In genomic region chr2:178452334-178452733, GRCh38 we compare ENCODE assay signal across 10 cellular contexts. TPM values are rescaled to one million over a fixed set of nuclear protein-coding genes. Genes with fewer than 3 reads are reported as not detected.
DNase-seq lines count a peak whose midpoint lies in the region; ATAC-seq and TF ChIP-seq lines count a peak whose summit lies in the region.
"Had no signal": no experiment of that assay in that cellular context is flagged by ENCODE, and none has a peak within 500 bp of the region (broad histone marks: within the 10 kb centered on the region; RNA-seq: fewer than 3 reads in every experiment).

No MANE protein-coding gene starts in this region.

- H3K4me3 Mint-ChIP-seq in CD4-positive, alpha-beta memory T cell, result peak overlapping the region in 7 of 8 donors; percentile 4 to 88 (median 22)
- H3K4me3 Mint-ChIP-seq in HFFc6, result peak overlapping the region; percentile 41; the same call in 1 of the 2 replicates
- peak overlapping the region; percentile 55 to 92 (median 75) for H3K4me3 Mint-ChIP-seq in brain

- peaks cover 7 to 26% of the 10 kb centered on the region in 2 donors for H3K36me3 Mint-ChIP-seq in CD4-positive, alpha-beta memory T cell
- peaks cover 11% of the 10 kb centered on the region for H3K36me3 Mint-ChIP-seq in HFFc6 (ENCODE audit: low read depth)
- peaks cover 18% of the 10 kb centered on the region for H3K36me3 Mint-ChIP-seq in brain

- DNase-seq in CD4-positive, alpha-beta memory T cell, result no peak
- DNase-seq in HFFc6 (no peak), GM19240 (ENCODE audit: insufficient read length, low spot score) (no peak), NCI-H1048 (lab: John Stamatoyannopoulos, UW) (no peak)
- DNase-seq: NCI-H524 had no signal

- H3K27ac Mint-ChIP-seq in CD4-positive, alpha-beta memory T cell, result peak overlapping the region in 2 of 7 donors; percentile 19 to 97
- H3K27ac Mint-ChIP-seq in HFFc6 (no peak overlapping the region), brain (peak overlapping the region; percentile 22 to 100 (median 99))

- peaks cover 2 to 3% of the 10 kb centered on the region in 2 donors for H3K27me3 Mint-ChIP-seq in CD4-positive, alpha-beta memory T cell
- no peaks in the 10 kb centered on the region for H3K27me3 Mint-ChIP-seq in HFFc6 (ENCODE audit: insufficient read depth)
- peaks cover 4% of the 10 kb centered on the region for H3K27me3 Mint-ChIP-seq in brain

- ATAC-seq in HG02840 (IDR thresholded peaks at IDR 0.05; ENCODE audit: low FRiP score, unreplicated experiment) (no peak), GM21423 (IDR thresholded peaks at IDR 0.05; ENCODE audit: unreplicated experiment) (no peak)

- peaks cover 32% of the 10 kb centered on the region for H3K4me1 ChIP-seq in CD4-positive, alpha-beta memory T cell (ENCODE audit: insufficient read depth, low read length)
- peaks cover 12% of the 10 kb centered on the region for H3K4me1 ChIP-seq in rectal smooth muscle tissue (ENCODE audit: control insufficient read depth, insufficient read depth, low read length)

- peaks cover 4% of the 10 kb centered on the region for H3K36me3 ChIP-seq in CD4-positive, alpha-beta memory T cell (ENCODE audit: insufficient read depth, low read length)
- H3K36me3 ChIP-seq in rectal smooth muscle tissue (ENCODE audit: control insufficient read depth, insufficient read depth, low read length), result peaks cover 3% of the 10 kb centered on the region

- H3K4me3 ChIP-seq in CD4-positive, alpha-beta memory T cell (ENCODE audit: low read length in 2 of 2), result no peak overlapping the region
- no peak overlapping the region for H3K4me3 ChIP-seq in rectal smooth muscle tissue (ENCODE audit: low read length)

- no peaks in the 10 kb centered on the region for H3K9me3 ChIP-seq in CD4-positive, alpha-beta memory T cell (ENCODE audit: control insufficient read depth in 1 of 2, low read length in 2 of 2)

- TF ChIP-seq CTCF in HFFc6 (IDR thresholded peaks at IDR 0.05) (no peak), brain (conservative IDR thresholded peaks at IDR 0.05) (no peak)

- no peak overlapping the region for H3K27ac ChIP-seq in CD4-positive, alpha-beta memory T cell (ENCODE audit: low read depth, low read length)
- H3K27ac ChIP-seq in rectal smooth muscle tissue (ENCODE audit: low read depth, low read length), result peak overlapping the region; percentile 99

- POLR2A ChIA-PET in CD4-positive, alpha-beta memory T cell (lab: Charles Lee; ENCODE audit: partially characterized antibody), result interaction anchor here (1.5 to 2.8 kb wide), 3 partner anchors 23 to 70 kb away, joined by 6 to 49 read pairs (median 6); partner anchors contain the start of gene PLEKHA3

- H3K27me3 ChIP-seq in CD4-positive, alpha-beta memory T cell (ENCODE audit: insufficient read depth, low read length), result no peaks in the 10 kb centered on the region
- no peaks in the 10 kb centered on the region for H3K27me3 ChIP-seq in rectal smooth muscle tissue (ENCODE audit: control insufficient read depth, insufficient read depth, low read length)
- H3K27me3 ChIP-seq: cardiac muscle cell had no signal

- H3K9me3 Mint-ChIP-seq in CD4-positive, alpha-beta memory T cell, result no peaks in the 10 kb centered on the region
- H3K9me3 Mint-ChIP-seq in HFFc6, result no peaks in the 10 kb centered on the region
- no peaks in the 10 kb centered on the region for H3K9me3 Mint-ChIP-seq in brain

- CTCF ChIA-PET in CD4-positive, alpha-beta memory T cell (lab: Charles Lee; ENCODE audit: partially characterized antibody), result no interaction called here

- intact Hi-C loops in CD4-positive, alpha-beta memory T cell (cut with micrococcal nuclease), result no loop called here

- peaks cover 21 to 34% (median 27%) of the 10 kb centered on the region in 4 donors for H3K4me1 Mint-ChIP-seq in CD4-positive, alpha-beta memory T cell
- H3K4me1 Mint-ChIP-seq in HFFc6 (ENCODE audit: low read depth) (peaks cover 34% of the 10 kb centered on the region), brain (peaks cover 39% of the 10 kb centered on the region)

- H3K9ac ChIP-seq in rectal smooth muscle tissue (ENCODE audit: low read length), result no peak overlapping the region

RNA-seq across cellular contexts. Expression of gene PJVK, which starts 1.2 kb away (rescaled TPM):
- total RNA-seq in CD4-positive, alpha-beta memory T cell, result 1 to 10 TPM; 3.6 to 4.1 TPM
- polyA plus RNA-seq in CD4-positive, alpha-beta memory T cell, result under 1 TPM; 0.23 to 0.32 TPM
- total RNA-seq in HFFc6 (2021; fragmentation: NEBNext Ultra II Directional; extraction: Animal tissue kit (Norgen Biotek cat#: 25700)), result 1 to 10 TPM in 1 of 6 experiments, under 1 TPM in 5; 0.43 to 1.0 (median 0.69) TPM
- polyA plus RNA-seq in brain (ENCODE audit: insufficient read depth, low read depth, low replicate concordance), result 0.22 TPM

RNA-seq across cellular contexts. Expression of gene PRKRA, which starts 1.4 kb away (rescaled TPM):
- total RNA-seq in CD4-positive, alpha-beta memory T cell, result 10 to 100 TPM; 51.0 to 52.4 TPM
- polyA plus RNA-seq in CD4-positive, alpha-beta memory T cell, result 10 to 100 TPM; 57.1 to 83.0 TPM
- total RNA-seq in HFFc6 (2021; fragmentation: NEBNext Ultra II Directional; extraction: Animal tissue kit (Norgen Biotek cat#: 25700)), result 10 to 100 TPM; 30.4 to 38.3 (median 33.7) TPM
- polyA plus RNA-seq in brain (ENCODE audit: insufficient read depth, low read depth, low replicate concordance), result 54.4 TPM

RNA-seq across cellular contexts. Expression of gene FKBP7, which starts 26.1 kb away (rescaled TPM):
- under 1 TPM; 0.79 to 0.80 TPM for total RNA-seq in CD4-positive, alpha-beta memory T cell
- 1 to 10 TPM; 2.1 to 2.2 TPM for polyA plus RNA-seq in CD4-positive, alpha-beta memory T cell
- 10 to 100 TPM; 36.3 to 51.9 (median 43.7) TPM for total RNA-seq in HFFc6 (2021; fragmentation: NEBNext Ultra II Directional; extraction: Animal tissue kit (Norgen Biotek cat#: 25700))
- 11.1 TPM for polyA plus RNA-seq in brain (ENCODE audit: insufficient read depth, low read depth, low replicate concordance)

RNA-seq across cellular contexts. Expression of gene PLEKHA3, which starts 27.9 kb away (rescaled TPM):
- 10 to 100 TPM; 30.1 to 31.9 TPM for total RNA-seq in CD4-positive, alpha-beta memory T cell
- 10 to 100 TPM; 28.8 to 35.8 TPM for polyA plus RNA-seq in CD4-positive, alpha-beta memory T cell
- 10 to 100 TPM; 31.4 to 36.6 (median 33.3) TPM for total RNA-seq in HFFc6 (2021; fragmentation: NEBNext Ultra II Directional; extraction: Animal tissue kit (Norgen Biotek cat#: 25700))
- 6.4 TPM for polyA plus RNA-seq in brain (ENCODE audit: insufficient read depth, low read depth, low replicate concordance)

Comparison
In these comparisons a context has a peak if more than half of its experiments do, and no peak if none do; other contexts are left out.
1. H3K4me3 Mint-ChIP-seq: peak in every context shown above with its lines; median percentile 75 in brain; 41 in HFFc6; 22 in CD4-positive, alpha-beta memory T cell.
2. RNA of gene FKBP7, which starts 26.1 kb away (total RNA-seq): 36.3 to 51.9 TPM in HFFc6; 0.79 to 0.80 TPM in CD4-positive, alpha-beta memory T cell; every median in the first group is over 10 times any median in the second.